Comparison of ENCODE assay signal across 12 cellular contexts in the genomic region with DNA sequence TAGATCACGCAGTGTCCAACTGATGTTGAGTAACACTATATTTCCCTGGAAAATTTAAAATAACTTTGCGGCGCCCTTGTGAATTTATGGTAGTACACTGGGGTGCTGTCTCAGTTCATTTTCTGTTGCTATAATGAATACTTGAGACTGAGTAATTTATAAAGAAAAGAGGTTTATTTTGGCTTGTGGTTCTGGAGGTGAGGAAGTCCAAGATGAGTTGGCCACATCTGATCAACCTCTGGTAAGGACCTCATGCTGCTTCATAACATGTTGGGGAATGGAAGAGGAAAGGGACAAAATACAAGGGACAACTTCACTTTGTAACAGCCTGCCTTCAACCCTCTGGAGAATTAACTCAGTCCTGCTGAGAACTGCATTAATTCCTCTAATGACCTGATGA.
"Had no signal": no experiment of that assay in that cellular context is flagged by ENCODE, and none has a peak within 500 bp of the region (broad histone marks: within the 10 kb centered on the region; RNA-seq: fewer than 3 reads in every experiment).

No MANE protein-coding gene starts in this region.

- DNase-seq: activated CD8-positive, alpha-beta memory T cell treated with anti-CD3 and anti-CD28 coated beads, Interleukin-2, amount 50 U/mL, for 4 hours; activated naive CD4-positive, alpha-beta T cell treated with anti-CD3 and anti-CD28 coated beads, Interleukin-2, amount 10 ng/mL, durations not matched to agents 7 days and 5 days; effector memory CD4-positive, alpha-beta T cell; mesendoderm; naive thymus-derived CD8-positive, alpha-beta T cell; pancreas; stimulated activated CD4-positive, alpha-beta T cell treated with anti-CD3 and anti-CD28 coated beads, Interleukin-4, amount 100 ng/mL, for 1 hour; substantia nigra; tibial artery; WERI-Rb-1 had no signal

- ATAC-seq: naive thymus-derived CD8-positive, alpha-beta T cell; pancreas; sciatic nerve had no signal

- H3K4me3 Mint-ChIP-seq: activated naive CD4-positive, alpha-beta T cell treated with anti-CD3 and anti-CD28 coated beads, Interleukin-2, amount 10 ng/mL, durations not matched to agents 7 days and 5 days; dendritic cell treated with granulocyte-macrophage colony-stimulating factor and Interleukin-4, amounts not matched to agents 40 ng/mL and 50 ng/mL, for 4 days had no signal

- H3K9me3 Mint-ChIP-seq: activated naive CD4-positive, alpha-beta T cell treated with anti-CD3 and anti-CD28 coated beads, Interleukin-2, amount 10 ng/mL, durations not matched to agents 7 days and 5 days; dendritic cell treated with granulocyte-macrophage colony-stimulating factor and Interleukin-4, amounts not matched to agents 40 ng/mL and 50 ng/mL, for 4 days; naive thymus-derived CD8-positive, alpha-beta T cell had no signal

- H3K27ac Mint-ChIP-seq: activated naive CD4-positive, alpha-beta T cell treated with anti-CD3 and anti-CD28 coated beads, Interleukin-2, amount 10 ng/mL, durations not matched to agents 7 days and 5 days; dendritic cell treated with granulocyte-macrophage colony-stimulating factor and Interleukin-4, amounts not matched to agents 40 ng/mL and 50 ng/mL, for 4 days had no signal

- H3K27me3 Mint-ChIP-seq: activated naive CD4-positive, alpha-beta T cell treated with anti-CD3 and anti-CD28 coated beads, Interleukin-2, amount 10 ng/mL, durations not matched to agents 7 days and 5 days; dendritic cell treated with granulocyte-macrophage colony-stimulating factor and Interleukin-4, amounts not matched to agents 40 ng/mL and 50 ng/mL, for 4 days; naive thymus-derived CD8-positive, alpha-beta T cell had no signal
